ENCODE assay signal across 19 cellular contexts in genomic region chr3:146331967-146332366, GRCh38.
DNase-seq lines count a peak whose midpoint lies in the region; FAIRE-seq and TF ChIP-seq lines count a peak whose summit lies in the region.
"Had no signal": no experiment of that assay in that cellular context is flagged by ENCODE, and none has a peak within 500 bp of the region (broad histone marks: within the 10 kb centered on the region; RNA-seq: fewer than 3 reads in every experiment).

No MANE protein-coding gene starts in this region.

- H4K5ac ChIP-seq in mesendoderm (ENCODE audit: low read length), result no peak overlapping the region

- no peak overlapping the region for H3K4ac ChIP-seq in mesendoderm (ENCODE audit: low read depth, low read length)

- no peaks in the 10 kb centered on the region for H3K27me3 ChIP-seq in mesendoderm (ENCODE audit: insufficient read depth, low read length, poor library complexity)
- H3K27me3 ChIP-seq: BLaER1 had no signal

- no peak overlapping the region for H2BK120ac ChIP-seq in mesendoderm (ENCODE audit: low read depth, low read length)

- H3K9ac ChIP-seq in kidney (ENCODE audit: low read length in 2 of 2) (no peak overlapping the region), mesendoderm (ENCODE audit: low read length) (no peak overlapping the region)
- H3K9ac ChIP-seq: BLaER1 had no signal

- H3K4me3 ChIP-seq in kidney (ENCODE audit: low read length in 2 of 2) (no peak overlapping the region), mesendoderm (ENCODE audit: low read length) (no peak overlapping the region), foreskin fibroblast (ENCODE audit: low read depth in 1 of 2, low read length in 2 of 2) (no peak overlapping the region)
- H3K4me3 ChIP-seq: BLaER1, GM23338 had no signal

- no peaks in the 10 kb centered on the region for H3K36me3 ChIP-seq in kidney (ENCODE audit: control insufficient read depth in 1 of 2, insufficient read depth in 2 of 2, low read length in 2 of 2)
- no peaks in the 10 kb centered on the region for H3K36me3 ChIP-seq in mesendoderm (ENCODE audit: control insufficient read depth, insufficient read depth, low read length)
- H3K36me3 ChIP-seq: BLaER1 had no signal

- H3K9me3 ChIP-seq in kidney (ENCODE audit: control insufficient read depth in 1 of 2, low read length in 2 of 2), result no peaks in the 10 kb centered on the region
- H3K9me3 ChIP-seq: BLaER1, Caco-2 had no signal

- DNase-seq in RCC 7860 (ENCODE audit: low spot score) (no peak), kidney (no peak), G401 (ENCODE audit: low spot score) (no peak), mesendoderm (no peak), substantia nigra (lab: John Stamatoyannopoulos, UW) (no peak), foreskin fibroblast (no peak)
- DNase-seq: Caco-2; CD4-positive, CD25-positive, alpha-beta regulatory T cell; CD8-positive, alpha-beta T cell; DMS153; DND-41; GF-D8; H9 had no signal

- H4K8ac ChIP-seq in mesendoderm (ENCODE audit: low read depth, low read length), result no peak overlapping the region

- H3K56ac ChIP-seq in mesendoderm (ENCODE audit: low read length), result no peak overlapping the region

- TF ChIP-seq CTCF in kidney (IDR thresholded peaks at IDR 0.05; ENCODE audit: borderline replicate concordance, extremely low read depth, insufficient read depth) (no peak), foreskin fibroblast (IDR thresholded peaks at IDR 0.05; ENCODE audit: low read depth, low read length) (no peak)

- in situ Hi-C loops in G401 (cut with HindIII; ENCODE audit: low sequenced_read_pairs), result no loop called here

- no peak overlapping the region for H2BK15ac ChIP-seq in mesendoderm (replicated peaks; ENCODE audit: low read depth)

- H3K4me1 ChIP-seq in kidney (ENCODE audit: control insufficient read depth in 1 of 2, insufficient read depth in 1 of 2, low read depth in 1 of 2, low read length in 2 of 2) (no peaks in the 10 kb centered on the region), mesendoderm (ENCODE audit: control insufficient read depth, low read depth, low read length) (no peaks in the 10 kb centered on the region)
- H3K4me1 ChIP-seq: BLaER1, Caco-2 had no signal

- H3K27ac ChIP-seq in kidney (ENCODE audit: low read depth in 2 of 2, low read length in 2 of 2) (no peak overlapping the region), mesendoderm (ENCODE audit: low read depth, low read length) (no peak overlapping the region), substantia nigra (ENCODE audit: low read depth, low read length, poor library complexity, severe bottlenecking) (no peak overlapping the region)
- H3K27ac ChIP-seq: BLaER1, C4-2B had no signal

- H3K4me2 ChIP-seq in mesendoderm (ENCODE audit: low read length), result no peak overlapping the region
- H3K4me2 ChIP-seq: BLaER1, GM23338 had no signal

- H3K23ac ChIP-seq in mesendoderm (ENCODE audit: low read length), result no peak overlapping the region

- no peaks in the 10 kb centered on the region for H3K79me2 ChIP-seq in mesendoderm (ENCODE audit: control insufficient read depth, insufficient read depth, low read length)

- H2BK5ac ChIP-seq in mesendoderm (ENCODE audit: low read length), result no peak overlapping the region

- peak; percentile 80 for FAIRE-seq in RCC 7860 (lab: Jason Lieb, UNC)
- peak; percentile 90 for FAIRE-seq in colon (lab: Jason Lieb, UNC)
- peak; percentile 93 for FAIRE-seq in kidney (lab: Jason Lieb, UNC)
- FAIRE-seq: GM12891, GM18507 had no signal

- no peak overlapping the region for H3K18ac ChIP-seq in mesendoderm (ENCODE audit: low read length)

- no peaks in the 10 kb centered on the region for H3K79me1 ChIP-seq in mesendoderm (ENCODE audit: low read length)

- intact Hi-C loops in kidney (cut with DNase I), result loop anchor here (10.0 kb wide), 1 partner anchor 243 kb away; no protein-coding TSS in a partner anchor

- H2AK5ac ChIP-seq in mesendoderm (ENCODE audit: low read length), result no peak overlapping the region
